8 cellular contexts compared by ENCODE assay signal in the genomic region with DNA sequence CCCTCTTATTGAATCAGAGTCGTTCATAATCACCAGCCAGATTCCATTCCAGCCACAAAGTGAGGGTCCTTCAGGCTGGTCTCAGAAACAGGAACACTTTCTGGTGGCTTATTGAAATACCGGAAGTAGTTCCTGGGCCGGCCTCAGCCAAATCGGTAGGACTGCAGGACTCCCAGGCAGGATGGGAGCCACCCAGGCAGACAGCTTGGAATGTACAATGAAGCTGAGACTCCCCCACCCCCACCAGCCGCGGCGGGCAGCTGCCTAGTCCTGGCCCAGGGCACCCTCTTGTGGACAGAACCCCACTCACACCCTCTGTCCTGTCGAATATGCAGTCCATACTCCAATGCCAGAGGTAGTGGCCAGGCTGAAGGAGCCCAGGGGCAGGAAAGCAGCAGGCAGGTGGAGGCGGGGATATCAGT. TPM values are rescaled to one million over a fixed set of nuclear protein-coding genes. Genes with fewer than 3 reads are reported as not detected.
DNase-seq lines count a peak whose midpoint lies in the region; ATAC-seq and TF ChIP-seq lines count a peak whose summit lies in the region.

No MANE protein-coding gene starts in this region.

- H3K4me1 ChIP-seq in Loucy (ENCODE audit: insufficient read depth, low read length, poor library complexity, severe bottlenecking) = peaks cover 10% of the 10 kb centered on the region
- no peaks in the 10 kb centered on the region for H3K4me1 ChIP-seq in RWPE2 (ENCODE audit: insufficient read depth, poor library complexity, severe bottlenecking)

- H3F3A ChIP-seq in Loucy (ENCODE audit: low read depth) = no peaks in the 10 kb centered on the region

- peak overlapping the region; percentile 25 for H3K4me2 ChIP-seq in Loucy (ENCODE audit: low read depth, low read length, poor library complexity, severe bottlenecking)

- no peaks in the 10 kb centered on the region for H3K9me3 Mint-ChIP-seq in activated T-helper 17 cell treated with anti-CD3 and anti-CD28 coated beads, Interleukin-2, amount 50 U/mL, for 72 hours

- H3K9me3 ChIP-seq in Loucy (ENCODE audit: insufficient read depth, low read depth, low read length) (no peaks in the 10 kb centered on the region), RWPE2 (ENCODE audit: severe bottlenecking) (no peaks in the 10 kb centered on the region)

- DNase-seq in AG10803 (ENCODE audit: low read depth) (peak; percentile 89), GM19238 (ENCODE audit: insufficient read length, low spot score) (peak; percentile 83), RWPE2 (ENCODE audit: low spot score) (peak; percentile 88), fibroblast of villous mesenchyme (ENCODE audit: low read depth) (peak; percentile 90), non-pigmented ciliary epithelial cell (ENCODE audit: low read depth) (peak; percentile 69), superior temporal gyrus (ENCODE audit: extremely low spot score) (peak; percentile 89)

- no peak overlapping the region for H2AFZ ChIP-seq in Loucy (ENCODE audit: low read length)

- ATAC-seq in RWPE2 (ENCODE audit: low read depth) = peak; percentile 89
- ATAC-seq in activated T-helper 17 cell treated with anti-CD3 and anti-CD28 coated beads, Interleukin-2, amount 50 U/mL, for 72 hours (replicated peaks) = peak; percentile 78

- H3K4me1 Mint-ChIP-seq in activated T-helper 17 cell treated with anti-CD3 and anti-CD28 coated beads, Interleukin-2, amount 50 U/mL, for 72 hours = no peaks in the 10 kb centered on the region

- H4K20me1 ChIP-seq in Loucy (ENCODE audit: insufficient read depth, low read length, poor library complexity, severe bottlenecking) = no peaks in the 10 kb centered on the region

- peak overlapping the region; percentile 70 for H3K4me3 Mint-ChIP-seq in activated T-helper 17 cell treated with anti-CD3 and anti-CD28 coated beads, Interleukin-2, amount 50 U/mL, for 72 hours

- H3K27me3 Mint-ChIP-seq in activated T-helper 17 cell treated with anti-CD3 and anti-CD28 coated beads, Interleukin-2, amount 50 U/mL, for 72 hours = peaks cover 4% of the 10 kb centered on the region

- H3K79me2 ChIP-seq in Loucy (ENCODE audit: insufficient read depth, low read length) = no peaks in the 10 kb centered on the region

- H3K36me3 ChIP-seq in Loucy (ENCODE audit: insufficient read depth, low read length) (no peaks in the 10 kb centered on the region), RWPE2 (ENCODE audit: low read depth) (no peaks in the 10 kb centered on the region)

- H3K9ac ChIP-seq in Loucy (ENCODE audit: low read depth, low read length, poor library complexity, severe bottlenecking) = no peak overlapping the region

- H3K4me3 ChIP-seq in AG10803 (ENCODE audit: low read length) (no peak overlapping the region), Loucy (ENCODE audit: low read length, poor library complexity, severe bottlenecking) (no peak overlapping the region), RWPE2 (ENCODE audit: severe bottlenecking) (no peak overlapping the region), fibroblast of villous mesenchyme (ENCODE audit: low read depth, low read length) (no peak overlapping the region)

- peak; percentile 87 for TF ChIP-seq CTCF in AG10803 (conservative IDR thresholded peaks at IDR 0.05; ENCODE audit: low read length)
- TF ChIP-seq CTCF in Loucy (conservative IDR thresholded peaks at IDR 0.05; ENCODE audit: low read length) = peak; percentile 87
- peak; percentile 91 for TF ChIP-seq CTCF in RWPE2 (IDR thresholded peaks at IDR 0.05; ENCODE audit: poor library complexity, severe bottlenecking)
- TF ChIP-seq CTCF in fibroblast of villous mesenchyme (IDR thresholded peaks at IDR 0.05; ENCODE audit: insufficient read depth, low read depth, low read length) = peak; percentile 96

- no peaks in the 10 kb centered on the region for H3K9me2 ChIP-seq in Loucy (replicated peaks; ENCODE audit: low read depth, low read length)

- H3K36me3 Mint-ChIP-seq in activated T-helper 17 cell treated with anti-CD3 and anti-CD28 coated beads, Interleukin-2, amount 50 U/mL, for 72 hours (ENCODE audit: low read depth) = no peaks in the 10 kb centered on the region

- H3K27ac Mint-ChIP-seq in activated T-helper 17 cell treated with anti-CD3 and anti-CD28 coated beads, Interleukin-2, amount 50 U/mL, for 72 hours = no peak overlapping the region

- no peak overlapping the region for H3K27ac ChIP-seq in RWPE2 (ENCODE audit: poor library complexity, severe bottlenecking)

- H3K27me3 ChIP-seq in Loucy (ENCODE audit: insufficient read depth, low read length, poor library complexity, severe bottlenecking) (no peaks in the 10 kb centered on the region), RWPE2 (ENCODE audit: insufficient read depth, poor library complexity, severe bottlenecking) (no peaks in the 10 kb centered on the region)

RNA-seq across cellular contexts. Expression of gene MDFI, which starts 43.8 kb away (rescaled TPM):
- not detected for total RNA-seq in activated T-helper 17 cell treated with anti-CD3 and anti-CD28 coated beads, Interleukin-2, amount 50 U/mL, for 72 hours
- total RNA-seq in fibroblast of villous mesenchyme = not detected in 2 replicates

RNA-seq across cellular contexts. Expression of gene TFEB, which starts 53.3 kb away (rescaled TPM):
- 10 to 100 TPM in 1 of 2 donors, 1 to 10 TPM in 1; 9.4 to 12.0 TPM for total RNA-seq in activated T-helper 17 cell treated with anti-CD3 and anti-CD28 coated beads, Interleukin-2, amount 50 U/mL, for 72 hours
- 3.0 and 5.2 TPM in 2 replicates for total RNA-seq in fibroblast of villous mesenchyme
